In the genomic region with DNA sequence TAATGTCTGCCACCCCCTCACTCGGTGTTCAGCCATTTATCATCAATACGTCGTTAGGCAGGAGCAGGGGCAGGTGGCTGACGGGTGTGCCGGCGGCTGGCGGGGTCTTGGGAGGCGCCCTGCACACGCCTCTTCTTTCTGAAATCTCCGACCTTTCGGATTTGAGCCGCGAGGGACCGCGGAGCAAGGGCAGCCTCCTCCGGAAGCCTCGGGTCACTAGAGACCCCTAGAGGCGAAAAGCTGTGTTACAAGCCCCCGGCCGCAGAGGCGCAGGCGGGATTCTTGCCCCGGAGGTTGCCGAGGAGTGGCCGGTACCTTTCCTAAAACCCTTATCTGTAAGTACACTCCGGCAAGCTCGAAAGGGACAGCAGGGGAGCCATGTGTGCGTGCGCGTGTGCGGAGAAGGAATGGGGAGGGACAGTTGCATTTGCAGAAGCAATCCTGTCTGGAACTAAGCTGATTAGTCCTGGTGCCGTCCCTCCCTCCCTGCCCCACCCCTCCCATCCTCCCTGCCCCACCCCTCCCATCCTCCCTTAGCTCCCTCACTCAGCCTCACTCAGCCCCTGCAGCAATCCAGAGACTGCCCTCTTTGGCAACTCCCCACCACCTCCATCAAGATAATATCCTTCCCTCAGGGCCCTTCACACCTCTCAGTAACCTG, we compare ENCODE assay signal across 8 cellular contexts. TPM values are rescaled to one million over a fixed set of nuclear protein-coding genes. Genes with fewer than 3 reads are reported as not detected.
DNase-seq lines count a peak whose midpoint lies in the region; ATAC-seq, FAIRE-seq and TF ChIP-seq lines count a peak whose summit lies in the region.

No MANE protein-coding gene starts in this region.

- no peak for TF ChIP-seq POLR2A in H1 (IDR thresholded peaks at IDR 0.05; ENCODE audit: control extremely low read depth in 1 of 2, low read depth in 2 of 2, low read length in 2 of 2)

- TF ChIP-seq RAD21 in H1 (IDR thresholded peaks at IDR 0.05 in 1 of 2, conservative IDR thresholded peaks at IDR 0.05 in 1 of 2; ENCODE audit: low read depth in 2 of 2, low read length in 2 of 2) = peak; percentile 87 to 89

- H3K4me3 ChIP-seq in H1 (ENCODE audit: extremely low read depth in 1 of 4, insufficient read depth in 2 of 4, low read depth in 3 of 4, low read length in 4 of 4) (peak overlapping the region; percentile 27 to 60 (median 56); a peak in 7 of 8 replicates), mesodermal cell (ENCODE audit: extremely low read depth, insufficient read depth, low read length, poor library complexity, severe bottlenecking) (peak overlapping the region; percentile 16)

- H3K4ac ChIP-seq in H1 (replicated peaks; ENCODE audit: insufficient read length, low read depth, low read length) = no peak overlapping the region

- H3K4me1 ChIP-seq in H1 (replicated peaks in 1 of 4; ENCODE audit: control insufficient read depth in 3 of 4, insufficient read depth in 4 of 4, low read length in 3 of 4) (peaks cover 0 to 6% (median 2%) of the 10 kb centered on the region in 4 experiments; a peak in 4 of 7 replicates), mesodermal cell (ENCODE audit: control insufficient read depth, insufficient read depth, low read length, poor library complexity, severe bottlenecking) (no peaks in the 10 kb centered on the region)

- H2BK20ac ChIP-seq in H1 (ENCODE audit: low read length) = no peak overlapping the region

- no peak overlapping the region for H4K91ac ChIP-seq in H1 (replicated peaks; ENCODE audit: insufficient read length, low read length)

- no peak overlapping the region for H2BK120ac ChIP-seq in H1 (replicated peaks; ENCODE audit: low read depth, low read length)

- no peaks in the 10 kb centered on the region for H4K20me1 ChIP-seq in H1 (replicated peaks in 1 of 2; ENCODE audit: control insufficient read depth in 1 of 2, insufficient read depth in 2 of 2, low read length in 2 of 2)

- H3K9ac ChIP-seq in H1 (replicated peaks in 1 of 4; ENCODE audit: extremely low read depth in 1 of 4, low read depth in 3 of 4, low read length in 3 of 4) = no peak overlapping the region

- DNase-seq in AG09319 (ENCODE audit: extremely low read depth, low read depth) = peak; percentile 3
- peak; percentile 72 for DNase-seq in NCI-H1105 (lab: John Stamatoyannopoulos, UW)
- peak; percentile 56 for DNase-seq in T1000 (lab: John Stamatoyannopoulos, UW)
- peak; percentile 56 to 96 for DNase-seq in H1 (ENCODE audit: low read depth in 1 of 2, low spot score in 2 of 2)
- DNase-seq in substantia nigra (lab: John Stamatoyannopoulos, UW) = peak in 43 of 49 donors; percentile 25 to 77 (median 60)

- FAIRE-seq in H1 (lab: Jason Lieb, UNC) = peak; percentile 58

- POLR2A ChIA-PET in H1 (lab: Charles Lee; ENCODE audit: partially characterized antibody) = interaction anchor here (1.3 to 1.9 kb wide), 2 partner anchors 10 to 17 kb away, joined by 6 read pairs; partner anchors contain the start of gene ASTN1

- H3K23me2 ChIP-seq in H1 (ENCODE audit: low read depth, low read length) = peaks cover 8% of the 10 kb centered on the region; the same call in 1 of the 2 replicates

- CTCF ChIA-PET in H1 (lab: Charles Lee; ENCODE audit: partially characterized antibody) = interaction anchor here (0.7 to 5.3 kb wide), 53 partner anchors 9 to 764 kb away, joined by 3 to 70 read pairs (median 4); partner anchors contain the start of genes ASTN1 and BRINP2

- H3K36me3 ChIP-seq in H1 (ENCODE audit: control insufficient read depth in 2 of 4, insufficient read depth in 4 of 4, low read length in 3 of 4) (no peaks in the 10 kb centered on the region), mesodermal cell (ENCODE audit: control insufficient read depth, insufficient read depth, low read length) (no peaks in the 10 kb centered on the region)

- no peak overlapping the region for H3K27ac ChIP-seq in H1 (ENCODE audit: low read depth, low read length)
- no peak overlapping the region for H3K27ac ChIP-seq in mesodermal cell (ENCODE audit: low read depth, low read length, severe bottlenecking)
- H3K27ac ChIP-seq in substantia nigra (ENCODE audit: low read depth, low read length, poor library complexity, severe bottlenecking) = no peak overlapping the region

- H2BK12ac ChIP-seq in H1 (ENCODE audit: low read depth, low read length) = peak overlapping the region; percentile 27; the same call in 1 of the 2 replicates

- H2BK5ac ChIP-seq in H1 (ENCODE audit: low read depth, low read length) = no peak overlapping the region

- no peaks in the 10 kb centered on the region for H3K79me1 ChIP-seq in H1 (ENCODE audit: low read depth, low read length)

- no peak overlapping the region for H2AK5ac ChIP-seq in H1 (ENCODE audit: low read depth, low read length)

- peak overlapping the region; percentile 90; the same call in 1 of the 2 replicates for H3K18ac ChIP-seq in H1 (ENCODE audit: extremely low read depth, low read length)

- peak overlapping the region; percentile 92 for H2AFZ ChIP-seq in H1 (ENCODE audit: low read length)

- no peaks in the 10 kb centered on the region for H3K79me2 ChIP-seq in H1 (ENCODE audit: control insufficient read depth in 1 of 2, insufficient read depth in 2 of 2, low read length in 2 of 2)

- H3K4me2 ChIP-seq in H1 (ENCODE audit: insufficient read depth in 1 of 2, low read depth in 2 of 2, low read length in 2 of 2) = peak overlapping the region; percentile 56 to 92

- peak overlapping the region; percentile 15 for H4K5ac ChIP-seq in H1 (ENCODE audit: insufficient read length, low read depth, low read length)

- H3K9me3 ChIP-seq in H1 (ENCODE audit: insufficient read depth in 2 of 2, low read depth in 1 of 2, low read length in 1 of 2) (no peaks in the 10 kb centered on the region), mesodermal cell (ENCODE audit: control insufficient read depth, low read length) (no peaks in the 10 kb centered on the region)

- 3% methylated on average over 31 of the region's 32 CpGs; no CpG with 5 or more reads in 1 of the 2 experiments for WGBS in H1 (ENCODE audit: extremely low coverage in 1 of 2, insufficient coverage in 1 of 2, insufficient read length in 1 of 2, insufficient replicate concordance in 2 of 2, low coverage in 1 of 2, low lambda C conversion rate in 2 of 2, missing lambda C conversion rate in 1 of 2), 2 experiments
- 0% methylated on average over 24 to 25 of the region's 32 CpGs for WGBS in mesodermal cell (ENCODE audit: insufficient coverage in 2 of 2), 2 experiments

- no peak overlapping the region for H2BK15ac ChIP-seq in H1 (ENCODE audit: low read length)

- no peak overlapping the region for H3K56ac ChIP-seq in H1 (replicated peaks; ENCODE audit: insufficient read length, low read depth, low read length)

- TF ChIP-seq CTCF in AG09319 (IDR thresholded peaks at IDR 0.05; ENCODE audit: low read depth, low read length) (peak; percentile 87), H1 (IDR thresholded peaks at IDR 0.05; ENCODE audit: control extremely low read depth in 1 of 3, insufficient read depth in 1 of 3, low read depth in 1 of 3, low read length in 3 of 3) (peak; percentile 68 to 94 (median 90))

- no peak overlapping the region for H4K8ac ChIP-seq in H1 (ENCODE audit: extremely low read depth, insufficient read depth, low read length)

- H3K27me3 ChIP-seq in H1 (replicated peaks in 1 of 4; ENCODE audit: control insufficient read depth in 3 of 4, extremely low read depth in 1 of 4, insufficient read depth in 3 of 4, low read length in 3 of 4) = peaks cover 2 to 18% (median 14%) of the 10 kb centered on the region in 4 experiments; a peak in 5 of 7 replicates

- H3K14ac ChIP-seq in H1 (ENCODE audit: insufficient read length) = no peak overlapping the region

- ATAC-seq in GM18502 (IDR thresholded peaks at IDR 0.05; ENCODE audit: poor library complexity, unreplicated experiment) (peak; percentile 94), HG02852 (IDR thresholded peaks at IDR 0.05; ENCODE audit: unreplicated experiment) (peak; percentile 97)

- TF ChIP-seq EP300 in H1 (IDR thresholded peaks at IDR 0.05; ENCODE audit: borderline replicate concordance in 1 of 2, low read depth in 2 of 2, low read length in 2 of 2) = no peak

- H3K23ac ChIP-seq in H1 (ENCODE audit: insufficient read length) = no peak overlapping the region

TF ChIP-seq in H1, 55 proteins besides CTCF, POLR2A, EP300 and RAD21 (continues in another document):
- peak; percentile 3 for TF ChIP-seq MAX (IDR thresholded peaks at IDR 0.05)
- TF ChIP-seq SP1 (IDR thresholded peaks at IDR 0.05; ENCODE audit: low read depth, low read length) = 0 out of 2 replicates have a peak, but pooled peaks have one; percentile 4
- TF ChIP-seq EGR1 (IDR thresholded peaks at IDR 0.05; ENCODE audit: borderline replicate concordance, low read depth, low read length) = 0 out of 2 replicates have a peak, but pooled peaks have one; percentile 29

RNA-seq across cellular contexts. Expression of gene BRINP2, which starts 11.0 kb away (rescaled TPM):
- total RNA-seq in H1 (2021; fragmentation: NEBNext Ultra II Directional; extraction: Animal tissue kit (Norgen Biotek cat#: 25700)) = 0.39 and 0.42 TPM in 2 replicates
- polyA plus RNA-seq in H1 (2011; rRNA removed) = 0.22 and 0.42 TPM in 2 replicates
- polyA plus RNA-seq in H1 (2011; cell fraction: cytosol; rRNA removed) = 0.32 TPM
- 0.68 TPM for polyA plus RNA-seq in H1 (2011; cell fraction: nucleus; rRNA removed)
- polyA plus RNA-seq in H1 (2012, experiment 1 of 2) = 0.30 to 0.42 TPM (median 0.34 TPM) in 4 replicates
- 0.08 TPM for polyA plus RNA-seq in H1 (2012, experiment 2 of 2)
- polyA plus RNA-seq in H1 (2013, experiment 1 of 2) = 0.41 TPM
- 0.40 TPM for polyA plus RNA-seq in H1 (2013, experiment 2 of 2)
- polyA minus RNA-seq in H1 (2011; rRNA and poly(A)+ RNA removed) = 0.76 and 1.1 TPM in 2 replicates
- not detected for polyA minus RNA-seq in H1 (2011; cell fraction: cytosol; rRNA and poly(A)+ RNA removed)
- 0.20 TPM for polyA minus RNA-seq in H1 (2011; cell fraction: nucleus; rRNA and poly(A)+ RNA removed)
- polyA plus RNA-seq in mesodermal cell (2013, experiment 1 of 2) = 0.07 TPM
- polyA plus RNA-seq in mesodermal cell (2013, experiment 2 of 2) = not detected

RNA-seq across cellular contexts. Expression of gene ASTN1, which starts 17.2 kb away (rescaled TPM):
- total RNA-seq in H1 (2021; fragmentation: NEBNext Ultra II Directional; extraction: Animal tissue kit (Norgen Biotek cat#: 25700)) = 4.1 and 4.3 TPM in 2 replicates
- 2.9 and 3.6 TPM in 2 replicates for polyA plus RNA-seq in H1 (2011; rRNA removed)
- 2.6 TPM for polyA plus RNA-seq in H1 (2011; cell fraction: cytosol; rRNA removed)
- 7.2 TPM for polyA plus RNA-seq in H1 (2011; cell fraction: nucleus; rRNA removed)
- 2.3 to 3.5 TPM (median 2.9 TPM) in 4 replicates for polyA plus RNA-seq in H1 (2012, experiment 1 of 2)
- 1.3 TPM for polyA plus RNA-seq in H1 (2012, experiment 2 of 2)
- 3.6 TPM for polyA plus RNA-seq in H1 (2013, experiment 1 of 2)
- polyA plus RNA-seq in H1 (2013, experiment 2 of 2) = 2.8 TPM
- polyA minus RNA-seq in H1 (2011; rRNA and poly(A)+ RNA removed) = 8.7 and 10.2 TPM in 2 replicates
- 3.3 TPM for polyA minus RNA-seq in H1 (2011; cell fraction: cytosol; rRNA and poly(A)+ RNA removed)
- 12.3 TPM for polyA minus RNA-seq in H1 (2011; cell fraction: nucleus; rRNA and poly(A)+ RNA removed)
- 1.4 TPM for polyA plus RNA-seq in mesodermal cell (2013, experiment 1 of 2)
- polyA plus RNA-seq in mesodermal cell (2013, experiment 2 of 2) = 0.91 TPM

Comparison
In these comparisons a context has a peak if more than half of its experiments do, and no peak if none do; other contexts are left out.
1. DNase-seq: peak in every context shown above with its lines; median percentile 76 in H1; 72 in NCI-H1105; 60 in substantia nigra; 56 in T1000; 3 in AG09319.